ENCODE assay signal across 23 cellular contexts in genomic region chr12:13937735-13938134, GRCh38. TPM values are rescaled to one million over a fixed set of nuclear protein-coding genes. Genes with fewer than 3 reads are reported as not detected.
"Had no signal": no experiment of that assay in that cellular context is flagged by ENCODE, and none has a peak within 500 bp of the region (broad histone marks: within the 10 kb centered on the region; RNA-seq: fewer than 3 reads in every experiment).

No MANE protein-coding gene starts in this region.

- H3K4me3 ChIP-seq: coronary artery, lung, psoas muscle, right lobe of liver, thyroid gland had no signal

- ATAC-seq: foreskin keratinocyte; left cardiac atrium; left ventricle myocardium superior; naive thymus-derived CD4-positive, alpha-beta T cell; psoas muscle; right lobe of liver had no signal

- H3K27ac ChIP-seq: coronary artery, foreskin keratinocyte, neutrophil, psoas muscle, right lobe of liver, thyroid gland had no signal

- H3K4me3 Mint-ChIP-seq: endodermal cell; naive thymus-derived CD4-positive, alpha-beta T cell; type B pancreatic cell had no signal

- H3K4me1 Mint-ChIP-seq: naive thymus-derived CD4-positive, alpha-beta T cell had no signal

- H3K9me3 Mint-ChIP-seq: type B pancreatic cell had no signal

- H3K9me3 ChIP-seq: neutrophil, right lobe of liver, thyroid gland had no signal

- H3K36me3 ChIP-seq: neutrophil, right lobe of liver, thyroid gland had no signal

- DNase-seq: effector CD4-positive, alpha-beta T cell; endodermal cell; erythroblast; foreskin keratinocyte; kidney; left cardiac atrium; left ventricle myocardium superior; mesendoderm; naive thymus-derived CD4-positive, alpha-beta T cell; psoas muscle; retina; right lobe of liver; stimulated activated CD4-positive, alpha-beta T cell treated with anti-CD3 and anti-CD28 coated beads, Interleukin-2, amount 100 ng/mL, for 24 hours; stimulated activated CD4-positive, alpha-beta T cell treated with anti-CD3 and anti-CD28 coated beads, Interleukin-4, amount 100 ng/mL, for 4 hours; stimulated activated naive CD4-positive, alpha-beta T cell treated with Interleukin-2 at 50 U/mL for 16 hours; thyroid gland had no signal

- H3K27me3 ChIP-seq: foreskin keratinocyte, right lobe of liver, thyroid gland had no signal

- H3K4me1 ChIP-seq: foreskin keratinocyte, psoas muscle, thyroid gland had no signal

- H3K36me3 Mint-ChIP-seq: naive thymus-derived CD4-positive, alpha-beta T cell; type B pancreatic cell had no signal

- H3K27ac Mint-ChIP-seq: endodermal cell; naive thymus-derived CD4-positive, alpha-beta T cell; type B pancreatic cell had no signal

RNA-seq across cellular contexts. Expression of gene GRIN2B, which starts 43.7 kb away (rescaled TPM):
- total RNA-seq: dermis microvascular lymphatic vessel endothelial cell; endothelial cell of umbilical vein; foreskin keratinocyte; naive thymus-derived CD4-positive, alpha-beta T cell; osteoblast; psoas muscle; right lobe of liver had no signal
- polyA plus RNA-seq: endothelial cell of umbilical vein; foreskin keratinocyte; naive thymus-derived CD4-positive, alpha-beta T cell had no signal
